1 cellular context compared by ENCODE assay signal in the genomic region with DNA sequence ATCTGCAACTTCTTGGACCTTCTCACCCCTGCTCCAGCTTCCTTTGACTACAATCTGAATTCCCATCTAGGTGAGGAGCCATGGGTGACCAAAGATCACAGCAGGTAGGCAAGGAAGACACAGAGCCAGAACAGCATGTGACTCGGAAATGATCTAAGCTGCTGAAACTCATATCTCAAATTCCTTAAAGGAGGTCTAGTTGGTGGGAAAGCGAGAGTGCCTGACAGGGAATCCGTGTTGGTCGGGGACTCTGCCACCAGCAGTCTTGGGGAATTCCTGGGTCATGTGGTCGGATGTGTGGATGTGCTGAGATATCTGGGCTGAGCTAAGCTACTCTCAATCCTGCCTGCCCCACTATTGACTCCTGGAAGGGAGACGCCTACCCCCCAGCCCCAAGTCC.
TF ChIP-seq lines count a peak whose summit lies in the region.

No MANE protein-coding gene starts in this region.

TF ChIP-seq in HepG2, 621 proteins besides CTCF, POLR2A, EP300 and RAD21:
- no peak for TF ChIP-seq HMGA1 (CRISPR knock-in tag; conservative IDR thresholded peaks at IDR 0.05)
- TF ChIP-seq MTF2 (CRISPR knock-in tag; IDR thresholded peaks at IDR 0.05; ENCODE audit: borderline replicate concordance): no peak
- TF ChIP-seq NBN (conservative IDR thresholded peaks at IDR 0.05): no peak
- TF ChIP-seq GRHL1 (CRISPR knock-in tag; conservative IDR thresholded peaks at IDR 0.05): no peak
- TF ChIP-seq ZFY (CRISPR knock-in tag; IDR thresholded peaks at IDR 0.05): no peak
- TF ChIP-seq HOXA5 (CRISPR knock-in tag; IDR thresholded peaks at IDR 0.05): no peak
- no peak for TF ChIP-seq PCBP1 (IDR thresholded peaks at IDR 0.05; ENCODE audit: borderline replicate concordance, low read depth, low read length)
- no peak for TF ChIP-seq POLR2AphosphoS5 (IDR thresholded peaks at IDR 0.05; ENCODE audit: low read depth, low read length)
- TF ChIP-seq ZNF225 (CRISPR knock-in tag; IDR thresholded peaks at IDR 0.05): no peak
- TF ChIP-seq ZBTB20 (CRISPR knock-in tag; IDR thresholded peaks at IDR 0.05; ENCODE audit: borderline replicate concordance, low read depth): no peak
- no peak for TF ChIP-seq FOXK1 (CRISPR knock-in tag; IDR thresholded peaks at IDR 0.05; ENCODE audit: borderline replicate concordance, low read depth)
- TF ChIP-seq ZNF773 (CRISPR knock-in tag; IDR thresholded peaks at IDR 0.05; ENCODE audit: borderline replicate concordance): no peak
- no peak for TF ChIP-seq TOPORS (CRISPR knock-in tag; IDR thresholded peaks at IDR 0.05)
- TF ChIP-seq, protein P1, sequence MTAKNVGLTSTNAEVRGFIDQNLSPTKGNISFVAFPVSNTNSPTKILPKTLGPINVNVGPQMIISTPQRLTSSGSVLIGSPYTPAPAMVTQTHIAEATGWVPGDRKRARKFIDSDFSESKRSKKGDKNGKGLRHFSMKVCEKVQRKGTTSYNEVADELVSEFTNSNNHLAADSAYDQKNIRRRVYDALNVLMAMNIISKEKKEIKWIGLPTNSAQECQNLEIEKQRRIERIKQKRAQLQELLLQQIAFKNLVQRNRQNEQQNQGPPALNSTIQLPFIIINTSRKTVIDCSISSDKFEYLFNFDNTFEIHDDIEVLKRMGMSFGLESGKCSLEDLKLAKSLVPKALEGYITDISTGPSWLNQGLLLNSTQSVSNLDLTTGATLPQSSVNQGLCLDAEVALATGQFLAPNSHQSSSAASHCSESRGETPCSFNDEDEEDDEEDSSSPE (CRISPR knock-in tag; IDR thresholded peaks at IDR 0.05): no peak
- TF ChIP-seq RBM39 (IDR thresholded peaks at IDR 0.05; ENCODE audit: low read depth, low read length, poor library complexity, severe bottlenecking): no peak
- TF ChIP-seq ZNF616 (CRISPR knock-in tag; IDR thresholded peaks at IDR 0.05; ENCODE audit: low read depth): no peak
